ENCODE assay signal across 9 cellular contexts in the genomic region with DNA sequence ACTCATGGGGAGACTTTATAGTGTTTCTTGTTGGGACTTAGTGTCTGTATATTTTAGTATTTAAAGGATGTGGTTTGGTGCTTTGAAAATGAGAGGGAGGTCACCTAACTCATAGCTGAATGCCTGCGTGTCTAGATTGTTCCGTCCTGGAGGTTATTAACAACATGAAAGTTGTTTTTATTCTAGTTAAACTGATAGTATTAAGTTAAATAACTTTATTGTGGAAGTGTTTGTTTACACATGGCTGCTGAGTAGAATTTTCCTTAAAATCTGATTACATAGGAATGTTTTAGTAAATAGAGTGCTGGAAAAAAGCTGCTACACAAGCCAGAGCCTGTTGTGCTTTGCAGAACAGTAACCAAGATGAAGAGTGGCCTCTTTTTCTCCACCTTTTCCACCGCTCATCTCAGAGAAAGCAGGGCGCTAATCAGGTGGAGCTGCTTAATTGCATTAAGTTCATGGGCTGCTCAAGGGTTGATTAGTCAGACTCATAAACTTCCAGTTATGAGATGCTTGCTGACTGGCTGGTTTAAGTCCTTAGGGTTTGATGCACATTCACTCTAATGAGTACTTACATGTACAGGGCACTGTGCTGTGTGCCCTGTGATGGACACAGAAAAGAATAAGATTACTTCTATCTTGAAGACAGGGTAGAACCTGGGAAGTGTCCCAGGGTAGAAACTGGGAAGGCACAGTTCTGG.
A peak's percentile ranks its signal among the peaks of the same experiment; 100 is the strongest.
DNase-seq lines count a peak whose midpoint lies in the region; ATAC-seq and TF ChIP-seq lines count a peak whose summit lies in the region.
"Had no signal": no experiment of that assay in that cellular context is flagged by ENCODE, and none has a peak within 500 bp of the region (broad histone marks: within the 10 kb centered on the region; RNA-seq: fewer than 3 reads in every experiment).

No MANE protein-coding gene starts in this region.

- H3K4me3 ChIP-seq in retinal pigment epithelial cell (ENCODE audit: low read length) (no peak overlapping the region), uterus (no peak overlapping the region), OCI-LY7 (ENCODE audit: low read depth, low read length, poor library complexity, severe bottlenecking) (no peak overlapping the region)
- H3K4me3 ChIP-seq: lung had no signal

- TF ChIP-seq POLR2A in uterus (IDR thresholded peaks at IDR 0.05): no peak

- no peaks in the 10 kb centered on the region for H3K9me2 ChIP-seq in OCI-LY7 (ENCODE audit: insufficient read depth, low read length)

- no peaks in the 10 kb centered on the region for H3K9me3 Mint-ChIP-seq in MCF 10A (ENCODE audit: unreplicated experiment)

- H3K36me3 ChIP-seq in uterus (no peaks in the 10 kb centered on the region), OCI-LY7 (ENCODE audit: insufficient read depth, low read length) (no peaks in the 10 kb centered on the region; the same call in 1 of the 2 replicates)

- BruUV-seq in MCF 10A (replicated peaks; lab: Mats Ljungman, UMichigan) (no TSS peak), OCI-LY7 (replicated peaks; lab: Mats Ljungman, UMichigan) (no TSS peak)

- H3K27me3 Mint-ChIP-seq in MCF 10A (ENCODE audit: insufficient read depth, unreplicated experiment): no peaks in the 10 kb centered on the region

- H3K4me2 ChIP-seq in OCI-LY7 (ENCODE audit: low read length): no peak overlapping the region

- ATAC-seq in GM19395 (IDR thresholded peaks at IDR 0.05; ENCODE audit: unreplicated experiment) (peak; percentile 63), HG03354 (IDR thresholded peaks at IDR 0.05; ENCODE audit: poor library complexity, severe bottlenecking, unreplicated experiment) (peak; percentile 57)

- intact Hi-C loops in MCF 10A (cut with micrococcal nuclease): no loop called here
- intact Hi-C loops in uterus (cut with DNase I; ENCODE audit: low total_unique reads): no loop called here
- intact Hi-C loops in OCI-LY7 (cut with micrococcal nuclease; ENCODE audit: unreplicated experiment): no loop called here

- peak overlapping the region; percentile 64 for H3K27ac Mint-ChIP-seq in MCF 10A (ENCODE audit: low read depth, unreplicated experiment)

- peaks cover 20% of the 10 kb centered on the region; the same call in 1 of the 2 replicates for H3K79me2 ChIP-seq in OCI-LY7 (ENCODE audit: insufficient read depth, low read depth, low read length)

- H3K27ac ChIP-seq in uterus (no peak overlapping the region), OCI-LY7 (ENCODE audit: low read depth, low read length, poor library complexity, severe bottlenecking) (no peak overlapping the region)

- H3K9me3 ChIP-seq in uterus (no peaks in the 10 kb centered on the region), OCI-LY7 (ENCODE audit: low read length) (no peaks in the 10 kb centered on the region)

- H3K36me3 Mint-ChIP-seq in MCF 10A (ENCODE audit: insufficient read depth, unreplicated experiment): no peaks in the 10 kb centered on the region

- H3K4me1 Mint-ChIP-seq in MCF 10A (ENCODE audit: insufficient read depth, unreplicated experiment): peaks cover 15% of the 10 kb centered on the region

- no peaks in the 10 kb centered on the region for H3K27me3 ChIP-seq in uterus

- H3K4me1 ChIP-seq in uterus: peaks cover 0 to 3% of the 10 kb centered on the region in 2 donors
- H3K4me1 ChIP-seq in OCI-LY7 (ENCODE audit: insufficient read depth, low read length, poor library complexity, severe bottlenecking): peaks cover 17% of the 10 kb centered on the region

- DNase-seq in MCF 10A (ENCODE audit: unreplicated experiment) (no peak), retinal pigment epithelial cell (ENCODE audit: low read depth) (peak; percentile 74), uterus (no peak), nucleus accumbens (lab: John Stamatoyannopoulos, UW) (no peak), NCI-H510A (lab: John Stamatoyannopoulos, UW) (no peak), OCI-LY7 (ENCODE audit: low spot score) (no peak)

- TF ChIP-seq CTCF in MCF 10A (IDR thresholded peaks at IDR 0.05; ENCODE audit: unreplicated experiment) (no peak), retinal pigment epithelial cell (conservative IDR thresholded peaks at IDR 0.05; ENCODE audit: low read depth, low read length) (no peak), uterus (IDR thresholded peaks at IDR 0.05) (no peak), OCI-LY7 (conservative IDR thresholded peaks at IDR 0.05; ENCODE audit: low read length) (no peak)

- POLR2A ChIA-PET in MCF 10A (lab: Yijun Ruan, JAX): interaction anchor here (1.9 kb wide), 1 partner anchor 78 kb away, joined by 5 read pairs; no protein-coding TSS in a partner anchor
- POLR2A ChIA-PET in OCI-LY7 (lab: Charles Lee): interaction anchor here (0.6 to 0.8 kb wide), 2 partner anchors 63 to 165 kb away, joined by 4 read pairs; partner anchors contain the start of gene FBXO34

- no peak overlapping the region for H3K4me3 Mint-ChIP-seq in MCF 10A (ENCODE audit: unreplicated experiment)

- H4K20me1 ChIP-seq in OCI-LY7 (ENCODE audit: insufficient read depth, low read length): 0 out of 2 replicates have a peak, but pooled peaks cover 11% of the 10 kb centered on the region

- CTCF ChIA-PET in MCF 10A (lab: Yijun Ruan, JAX) (interaction anchor here (0.6 to 2.8 kb wide), 4 partner anchors 20 to 131 kb away, joined by 3 to 10 read pairs (median 5); no protein-coding TSS in a partner anchor), OCI-LY7 (lab: Charles Lee; ENCODE audit: unreplicated experiment) (no interaction called here)

- H2AFZ ChIP-seq in OCI-LY7 (ENCODE audit: low read length): no peak overlapping the region
